ENCODE assay signal across 12 cellular contexts in the genomic region with DNA sequence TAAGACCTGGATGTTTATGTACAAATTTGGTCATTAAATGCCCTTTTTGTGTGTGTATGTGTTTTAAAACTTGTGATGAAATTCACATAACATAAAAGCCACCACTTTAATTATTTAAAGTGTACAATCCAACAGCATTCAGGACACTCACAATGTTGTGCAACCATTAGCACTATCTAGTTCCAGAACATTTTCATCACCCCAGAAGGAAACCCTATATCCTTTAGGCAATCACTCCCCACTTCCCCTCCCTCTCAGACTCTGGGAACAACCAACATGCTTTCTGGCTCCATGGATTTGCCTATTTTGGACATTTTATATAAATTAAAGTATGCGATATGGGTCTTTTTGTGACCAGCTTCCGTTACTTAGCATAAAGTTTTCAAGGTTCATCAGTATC.
DNase-seq lines count a peak whose midpoint lies in the region; ATAC-seq and TF ChIP-seq lines count a peak whose summit lies in the region.
"Had no signal": no experiment of that assay in that cellular context is flagged by ENCODE, and none has a peak within 500 bp of the region (broad histone marks: within the 10 kb centered on the region; RNA-seq: fewer than 3 reads in every experiment).

No MANE protein-coding gene starts in this region.

- H3K36me3 Mint-ChIP-seq in natural killer cell treated with Interleukin-12 subunit alpha and Interleukin-12 subunit beta and Interleukin-15 and Interleukin-18, amount 100 ng/mL, for 72 hours = no peaks in the 10 kb centered on the region
- H3K36me3 Mint-ChIP-seq: CD4-positive, CD25-positive, alpha-beta regulatory T cell had no signal

- H3K9me3 ChIP-seq in adipocyte (ENCODE audit: control insufficient read depth, low read length) = no peaks in the 10 kb centered on the region
- H3K9me3 ChIP-seq in gastrocnemius medialis = no peaks in the 10 kb centered on the region
- H3K9me3 ChIP-seq: BLaER1 treated with 17β-estradiol and CSF1 and Interleukin-3, amounts not matched to agents 10 nM and 100 nM had no signal

- in situ Hi-C loops in gastrocnemius medialis (cut with MboI; ENCODE audit: low sequenced_read_pairs in 4 of 4) = loop anchor here in 3 of 4 donors (10.0 kb wide), 2 partner anchors 63 to 287 kb away; no protein-coding TSS in a partner anchor

- intact Hi-C loops in gastrocnemius medialis (cut with DNase I; ENCODE audit: low total_unique reads) = loop anchor here (1.0 kb wide), 1 partner anchor 16 kb away; no protein-coding TSS in a partner anchor

- H3K27ac ChIP-seq in gastrocnemius medialis = peak overlapping the region; percentile 85 to 97 (median 88)
- H3K27ac ChIP-seq: BLaER1 treated with 17β-estradiol and CSF1 and Interleukin-3, amounts not matched to agents 10 nM and 100 nM had no signal

- H3K9me3 Mint-ChIP-seq in natural killer cell treated with Interleukin-12 subunit alpha and Interleukin-12 subunit beta and Interleukin-15 and Interleukin-18, amount 100 ng/mL, for 72 hours = no peaks in the 10 kb centered on the region
- H3K9me3 Mint-ChIP-seq: CD4-positive, CD25-positive, alpha-beta regulatory T cell had no signal

- H3K27me3 ChIP-seq in adipocyte (replicated peaks; ENCODE audit: control insufficient read depth, insufficient read depth, low read length) = no peaks in the 10 kb centered on the region
- no peaks in the 10 kb centered on the region for H3K27me3 ChIP-seq in gastrocnemius medialis
- H3K27me3 ChIP-seq: BLaER1 treated with 17β-estradiol and CSF1 and Interleukin-3, amounts not matched to agents 10 nM and 100 nM had no signal

- no peaks in the 10 kb centered on the region for H3K27me3 Mint-ChIP-seq in natural killer cell treated with Interleukin-12 subunit alpha and Interleukin-12 subunit beta and Interleukin-15 and Interleukin-18, amount 100 ng/mL, for 72 hours

- no peak for TF ChIP-seq POLR2A in gastrocnemius medialis (IDR thresholded peaks at IDR 0.05)

- H3K27ac Mint-ChIP-seq in natural killer cell treated with Interleukin-12 subunit alpha and Interleukin-12 subunit beta and Interleukin-15 and Interleukin-18, amount 100 ng/mL, for 72 hours = no peak overlapping the region
- H3K27ac Mint-ChIP-seq: CD4-positive, CD25-positive, alpha-beta regulatory T cell had no signal

- DNase-seq in HCEC 1CT (peak; percentile 29), adipocyte (ENCODE audit: low read depth) (peak; percentile 64), fibroblast of the conjunctiva (ENCODE audit: low read depth) (peak; percentile 16), gastrocnemius medialis (peak; percentile 37 to 47), NCI-H526 treated with DMSO at 0.1 percent for 48 hours (lab: John Stamatoyannopoulos, UW) (no peak), NCI-H510A treated with DMSO at 0.1 percent for 48 hours (lab: John Stamatoyannopoulos, UW) (no peak)
- DNase-seq in natural killer cell treated with Interleukin-12 subunit alpha and Interleukin-12 subunit beta and Interleukin-15 and Interleukin-18, amount 100 ng/mL, for 72 hours (ENCODE audit: low spot score) = no peak
- DNase-seq: ACHN; CD4-positive, CD25-positive, alpha-beta regulatory T cell; DMS53 had no signal

- ATAC-seq in gastrocnemius medialis = peak; percentile 72 to 76
- no peak for ATAC-seq in natural killer cell treated with Interleukin-12 subunit alpha and Interleukin-12 subunit beta and Interleukin-15 and Interleukin-18, amount 100 ng/mL, for 72 hours
- no peak for ATAC-seq in HG03196 (IDR thresholded peaks at IDR 0.05; ENCODE audit: unreplicated experiment)

- no peak overlapping the region for H3K4me3 Mint-ChIP-seq in natural killer cell treated with Interleukin-12 subunit alpha and Interleukin-12 subunit beta and Interleukin-15 and Interleukin-18, amount 100 ng/mL, for 72 hours
- H3K4me3 Mint-ChIP-seq: CD4-positive, CD25-positive, alpha-beta regulatory T cell had no signal

- peak in 1 of 5 experiments; percentile 12 for TF ChIP-seq CTCF in gastrocnemius medialis (IDR thresholded peaks at IDR 0.05 in 4 of 5, conservative IDR thresholded peaks at IDR 0.05 in 1 of 5)

- H3K36me3 ChIP-seq in adipocyte (ENCODE audit: control insufficient read depth, insufficient read depth, low read length, severe bottlenecking) = peaks cover 3% of the 10 kb centered on the region
- no peaks in the 10 kb centered on the region for H3K36me3 ChIP-seq in gastrocnemius medialis

- H3K4me1 ChIP-seq in adipocyte (ENCODE audit: control insufficient read depth, insufficient read depth, low read length) (peaks cover 4% of the 10 kb centered on the region), gastrocnemius medialis (peaks cover 51 to 59% of the 10 kb centered on the region in 2 donors)

- peaks cover 0 to 8% of the 10 kb centered on the region in 2 donors for H3K4me1 Mint-ChIP-seq in natural killer cell treated with Interleukin-12 subunit alpha and Interleukin-12 subunit beta and Interleukin-15 and Interleukin-18, amount 100 ng/mL, for 72 hours (ENCODE audit: low read depth in 2 of 2)
- H3K4me1 Mint-ChIP-seq: CD4-positive, CD25-positive, alpha-beta regulatory T cell had no signal

- no peak overlapping the region for H3K9ac ChIP-seq in adipocyte (ENCODE audit: low read length)
- H3K9ac ChIP-seq: BLaER1 treated with 17β-estradiol and CSF1 and Interleukin-3, amounts not matched to agents 10 nM and 100 nM had no signal

- H3K4me3 ChIP-seq in adipocyte (ENCODE audit: low read length) (no peak overlapping the region), gastrocnemius medialis (peak overlapping the region in 1 of 4 donors; percentile 11)
- H3K4me3 ChIP-seq: BLaER1 treated with 17β-estradiol and CSF1 and Interleukin-3, amounts not matched to agents 10 nM and 100 nM had no signal

Comparison
In these comparisons a context has a peak if more than half of its experiments do, and no peak if none do; other contexts are left out.
1. DNase-seq: peak in HCEC 1CT (single experiment), adipocyte (single experiment), fibroblast of the conjunctiva (single experiment) and gastrocnemius medialis (2 of 2); none in NCI-H526 treated with DMSO at 0.1 percent for 48 hours (single experiment), natural killer cell treated with Interleukin-12 subunit alpha and Interleukin-12 subunit beta and Interleukin-15 and Interleukin-18, amount 100 ng/mL, for 72 hours (single experiment) and NCI-H510A treated with DMSO at 0.1 percent for 48 hours (single experiment).
2. ATAC-seq: peak in gastrocnemius medialis (2 of 2); none in natural killer cell treated with Interleukin-12 subunit alpha and Interleukin-12 subunit beta and Interleukin-15 and Interleukin-18, amount 100 ng/mL, for 72 hours (0 of 2) and HG03196 (single experiment).